ENCODE assay signal across 24 cellular contexts in genomic region chr9:106056328-106056727, GRCh38.
DNase-seq lines count a peak whose midpoint lies in the region; ATAC-seq, FAIRE-seq and TF ChIP-seq lines count a peak whose summit lies in the region.
"Had no signal": no experiment of that assay in that cellular context is flagged by ENCODE, and none has a peak within 500 bp of the region (broad histone marks: within the 10 kb centered on the region; RNA-seq: fewer than 3 reads in every experiment).

No MANE protein-coding gene starts in this region.

- ATAC-seq in HepG2 (no peak), right lobe of liver (no peak), IMR-90 (ENCODE audit: low read depth) (no peak)
- ATAC-seq: GM12878 had no signal

- DNase-seq in HepG2 (ENCODE audit: low spot score) (no peak), right lobe of liver (no peak), IMR-90 (no peak), mammary epithelial cell (no peak), ureter (ENCODE audit: low spot score) (no peak)
- DNase-seq: ACHN; BE2C; C1 segment of cervical spinal cord; CD4-positive, alpha-beta memory T cell; CD4-positive, CD25-positive, alpha-beta regulatory T cell; CD8-positive, alpha-beta memory T cell; COR-L47; DMS 273 treated with DMSO at 0.1 percent for 48 hours; DMS153; DMS53; DMS79; DND-41; EL; GDM1 had no signal

- BruUV-seq in HepG2 (replicated peaks; lab: Mats Ljungman, UMichigan) (no TSS peak), IMR-90 (replicated peaks; lab: Mats Ljungman, UMichigan) (no TSS peak), mammary epithelial cell (replicated peaks; lab: Mats Ljungman, UMichigan) (no TSS peak)

- FAIRE-seq in HepG2 (lab: Jason Lieb, UNC) = no peak
- FAIRE-seq: GM12878, GM12892, GM18507 had no signal

- no peak overlapping the region for H4K8ac ChIP-seq in IMR-90 (ENCODE audit: low read depth in 2 of 2, low read length in 2 of 2)

- no peaks in the 10 kb centered on the region for H3K9me3 ChIP-seq in HepG2 (ENCODE audit: low read length)
- no peaks in the 10 kb centered on the region for H3K9me3 ChIP-seq in right lobe of liver
- H3K9me3 ChIP-seq in IMR-90 (ENCODE audit: control insufficient read depth, insufficient read depth, low read length) = peaks cover 20% of the 10 kb centered on the region
- H3K9me3 ChIP-seq in mammary epithelial cell (replicated peaks; ENCODE audit: insufficient read depth, low read length) = no peaks in the 10 kb centered on the region
- H3K9me3 ChIP-seq: BE2C had no signal

- dilution Hi-C loops in IMR-90 (cut with HindIII; ENCODE audit: low sequenced_read_pairs, unreplicated experiment) (no loop called here), mammary epithelial cell (cut with HindIII; ENCODE audit: low sequenced_read_pairs) (no loop called here)

- H3K18ac ChIP-seq in IMR-90 (ENCODE audit: low read depth, low read length) = no peak overlapping the region

- H3K79me2 ChIP-seq in HepG2 (ENCODE audit: insufficient read depth, low read length) (no peaks in the 10 kb centered on the region), mammary epithelial cell (ENCODE audit: insufficient read depth, low read length) (no peaks in the 10 kb centered on the region)

- TF ChIP-seq POLR2A in HepG2 (IDR thresholded peaks at IDR 0.05; ENCODE audit: insufficient read depth in 1 of 2, low read depth in 2 of 2, low read length in 2 of 2) = no peak
- no peak for TF ChIP-seq POLR2A in right lobe of liver (IDR thresholded peaks at IDR 0.05)
- no peak for TF ChIP-seq POLR2A in IMR-90 (IDR thresholded peaks at IDR 0.05; ENCODE audit: low read depth, low read length)

- CTCF ChIA-PET in HepG2 (lab: Yijun Ruan, JAX; ENCODE audit: low intra/inter-chr PET ratio, low total read pairs) (no interaction called here), IMR-90 (lab: Yijun Ruan, JAX) (no interaction called here), mammary epithelial cell (lab: Charles Lee; ENCODE audit: low non-redundant PET) (no interaction called here)

- TF ChIP-seq EP300 in HepG2 (IDR thresholded peaks at IDR 0.05; ENCODE audit: low read depth in 2 of 2, low read length in 2 of 2) (no peak), HepG2 (CRISPR knock-in tag; IDR thresholded peaks at IDR 0.05; ENCODE audit: borderline replicate concordance) (no peak)

- H3K27ac ChIP-seq in HepG2 (ENCODE audit: extremely low read length, insufficient read depth, low read length) = no peak overlapping the region
- H3K27ac ChIP-seq in right lobe of liver = no peak overlapping the region
- no peak overlapping the region for H3K27ac ChIP-seq in IMR-90 (ENCODE audit: insufficient read depth, low read length)
- no peak overlapping the region for H3K27ac ChIP-seq in mammary epithelial cell (ENCODE audit: insufficient read depth, low read depth, low read length)
- H3K27ac ChIP-seq: 22Rv1, BLaER1 had no signal

- H2BK5ac ChIP-seq in IMR-90 (ENCODE audit: low read depth, low read length, poor library complexity, severe bottlenecking) = no peak overlapping the region

- H2AK9ac ChIP-seq in IMR-90 (replicated peaks; ENCODE audit: low read depth, low read length, poor library complexity) = no peak overlapping the region

- H3K4ac ChIP-seq in IMR-90 (ENCODE audit: low read depth, low read length) = no peak overlapping the region

- no peak for TF ChIP-seq CTCF in HepG2 (CRISPR knock-in tag; IDR thresholded peaks at IDR 0.05)
- no peak for TF ChIP-seq CTCF in right lobe of liver (IDR thresholded peaks at IDR 0.05)
- no peak for TF ChIP-seq CTCF in IMR-90 (conservative IDR thresholded peaks at IDR 0.05; ENCODE audit: low read depth, low read length)
- no peak for TF ChIP-seq CTCF in mammary epithelial cell (conservative IDR thresholded peaks at IDR 0.05 in 1 of 2, IDR thresholded peaks at IDR 0.05 in 1 of 2; ENCODE audit: extremely low read depth in 1 of 2, insufficient read depth in 1 of 2, low read depth in 1 of 2, low read length in 2 of 2)

- H3K9ac ChIP-seq in HepG2 (ENCODE audit: insufficient read depth, low read depth, low read length) = no peak overlapping the region
- H3K9ac ChIP-seq in IMR-90 (ENCODE audit: low read depth, low read length) = no peak overlapping the region
- H3K9ac ChIP-seq in mammary epithelial cell (ENCODE audit: insufficient read depth, low read length) = no peak overlapping the region
- H3K9ac ChIP-seq: BLaER1 had no signal

- H2AK5ac ChIP-seq in IMR-90 (ENCODE audit: low read depth, low read length) = no peak overlapping the region

- H3K4me3 ChIP-seq in HepG2 (replicated peaks in 1 of 3; ENCODE audit: insufficient read depth in 1 of 3, low read depth in 2 of 3, low read length in 3 of 3) (no peak overlapping the region), right lobe of liver (no peak overlapping the region), IMR-90 (ENCODE audit: insufficient read depth, low read depth, low read length) (no peak overlapping the region), mammary epithelial cell (replicated peaks in 1 of 3; ENCODE audit: insufficient read depth in 1 of 3, low read depth in 2 of 3, low read length in 3 of 3) (no peak overlapping the region)
- H3K4me3 ChIP-seq: BLaER1, GM12878 had no signal

- no peak overlapping the region for H4K5ac ChIP-seq in IMR-90 (ENCODE audit: low read depth, low read length)

- H3K9me1 ChIP-seq in IMR-90 (ENCODE audit: insufficient read depth, low read length) = no peaks in the 10 kb centered on the region

- no peaks in the 10 kb centered on the region for H3K79me1 ChIP-seq in IMR-90 (ENCODE audit: low read depth in 1 of 2, low read length in 2 of 2)

- POLR2A ChIA-PET in HepG2 (lab: Yijun Ruan, JAX) = no interaction called here
- POLR2A ChIA-PET in IMR-90 (lab: Charles Lee; ENCODE audit: unreplicated experiment) = no interaction called here

- in situ Hi-C loops in HepG2 (cut with HindIII; ENCODE audit: extremely low pct_ligation_motif_present, low pct_unique_long_range_greater_than_20kb) (no loop called here), IMR-90 (cut with MboI; ENCODE audit: low sequenced_read_pairs) (no loop called here), mammary epithelial cell (cut with MboI; ENCODE audit: low sequenced_read_pairs in 2 of 2) (no loop called here)

- no peak overlapping the region for H3K23ac ChIP-seq in IMR-90 (ENCODE audit: low read depth, low read length)

- H2BK20ac ChIP-seq in IMR-90 (ENCODE audit: low read depth, low read length) = no peak overlapping the region

- H2BK15ac ChIP-seq in IMR-90 (ENCODE audit: low read depth, low read length) = no peak overlapping the region

- no peak overlapping the region for H4K91ac ChIP-seq in IMR-90 (ENCODE audit: insufficient read depth, low read depth, low read length)

- no peak overlapping the region for H3K4me2 ChIP-seq in HepG2 (ENCODE audit: low read depth, low read length)
- H3K4me2 ChIP-seq in IMR-90 (ENCODE audit: low read depth, low read length) = no peak overlapping the region
- H3K4me2 ChIP-seq in mammary epithelial cell (ENCODE audit: insufficient read depth, low read depth, low read length) = no peak overlapping the region
- H3K4me2 ChIP-seq: BLaER1 had no signal

- no peak overlapping the region for H2BK120ac ChIP-seq in IMR-90 (ENCODE audit: low read depth, low read length)

- no peaks in the 10 kb centered on the region for H3K4me1 ChIP-seq in HepG2 (ENCODE audit: insufficient read depth, low read length)
- H3K4me1 ChIP-seq in right lobe of liver = no peaks in the 10 kb centered on the region
- no peaks in the 10 kb centered on the region for H3K4me1 ChIP-seq in IMR-90 (ENCODE audit: control insufficient read depth, insufficient read depth, low read length)
- H3K4me1 ChIP-seq in mammary epithelial cell (ENCODE audit: insufficient read depth, low read length) = peaks cover 5% of the 10 kb centered on the region
- H3K4me1 ChIP-seq: BE2C, BLaER1 had no signal

- H3K36me3 ChIP-seq in HepG2 (replicated peaks in 1 of 2; ENCODE audit: control insufficient read depth in 1 of 2, insufficient read depth in 2 of 2, low read length in 2 of 2) = no peaks in the 10 kb centered on the region
- no peaks in the 10 kb centered on the region for H3K36me3 ChIP-seq in right lobe of liver
- no peaks in the 10 kb centered on the region for H3K36me3 ChIP-seq in IMR-90 (ENCODE audit: control insufficient read depth, insufficient read depth, low read length)
- no peaks in the 10 kb centered on the region for H3K36me3 ChIP-seq in mammary epithelial cell (ENCODE audit: insufficient read depth, low read length)
- H3K36me3 ChIP-seq: BE2C, BLaER1 had no signal

- H4K20me1 ChIP-seq in HepG2 (ENCODE audit: insufficient read depth, low read length) (no peaks in the 10 kb centered on the region), IMR-90 (ENCODE audit: insufficient read depth, low read length) (no peaks in the 10 kb centered on the region), mammary epithelial cell (ENCODE audit: insufficient read depth, low read length) (no peaks in the 10 kb centered on the region)
- H4K20me1 ChIP-seq: BLaER1 had no signal

- H2AFZ ChIP-seq in HepG2 (ENCODE audit: low read length) = no peak overlapping the region
- H2AFZ ChIP-seq in IMR-90 (replicated peaks; ENCODE audit: low read length, poor library complexity) = no peak overlapping the region
- no peak overlapping the region for H2AFZ ChIP-seq in mammary epithelial cell (ENCODE audit: low read depth, low read length)

- H3K56ac ChIP-seq in IMR-90 (ENCODE audit: extremely low read depth, insufficient read depth, low read length) = no peak overlapping the region

- intact Hi-C loops in HepG2 (cut with micrococcal nuclease; ENCODE audit: unreplicated experiment) = no loop called here
- intact Hi-C loops in right lobe of liver (cut with DNase I) = no loop called here
- intact Hi-C loops in IMR-90 (cut with micrococcal nuclease) = no loop called here
- intact Hi-C loops in mammary epithelial cell (cut with micrococcal nuclease) = no loop called here

- H3K14ac ChIP-seq in IMR-90 (replicated peaks; ENCODE audit: low read depth, low read length) = no peak overlapping the region

- H3K27me3 ChIP-seq in HepG2 (ENCODE audit: control insufficient read depth in 1 of 2, insufficient read depth in 2 of 2, low read length in 2 of 2) (no peaks in the 10 kb centered on the region), right lobe of liver (no peaks in the 10 kb centered on the region), IMR-90 (ENCODE audit: control insufficient read depth, insufficient read depth, low read length) (no peaks in the 10 kb centered on the region), mammary epithelial cell (ENCODE audit: insufficient read depth, low read length) (no peaks in the 10 kb centered on the region)
- H3K27me3 ChIP-seq: BE2C, BLaER1 had no signal

- TF ChIP-seq RAD21 in HepG2 (CRISPR knock-in tag; IDR thresholded peaks at IDR 0.05) = no peak
- TF ChIP-seq RAD21 in IMR-90 (IDR thresholded peaks at IDR 0.05; ENCODE audit: low read length) = no peak

TF ChIP-seq in HepG2, 621 proteins besides CTCF, POLR2A, EP300 and RAD21 (continues in another document):
- TF ChIP-seq MAFF (IDR thresholded peaks at IDR 0.05; ENCODE audit: low read depth, low read length) (peak; percentile 59), ZNF7 (CRISPR knock-in tag; IDR thresholded peaks at IDR 0.05) (no peak), SPEN (CRISPR knock-in tag; IDR thresholded peaks at IDR 0.05; ENCODE audit: low read depth) (no peak)

TF ChIP-seq in IMR-90, 13 proteins besides CTCF, POLR2A, EP300 and RAD21:
- TF ChIP-seq MAFK (IDR thresholded peaks at IDR 0.05; ENCODE audit: low read depth, low read length) (peak; percentile 23; the same call in 1 of the 2 replicates), SMC3 (IDR thresholded peaks at IDR 0.05; ENCODE audit: low read depth, low read length) (no peak), FOS (IDR thresholded peaks at IDR 0.05; ENCODE audit: low read depth, low read length) (no peak), CHD1 (IDR thresholded peaks at IDR 0.05; ENCODE audit: low read depth, low read length) (no peak)
